26 cellular contexts compared by ENCODE assay signal in the genomic region with DNA sequence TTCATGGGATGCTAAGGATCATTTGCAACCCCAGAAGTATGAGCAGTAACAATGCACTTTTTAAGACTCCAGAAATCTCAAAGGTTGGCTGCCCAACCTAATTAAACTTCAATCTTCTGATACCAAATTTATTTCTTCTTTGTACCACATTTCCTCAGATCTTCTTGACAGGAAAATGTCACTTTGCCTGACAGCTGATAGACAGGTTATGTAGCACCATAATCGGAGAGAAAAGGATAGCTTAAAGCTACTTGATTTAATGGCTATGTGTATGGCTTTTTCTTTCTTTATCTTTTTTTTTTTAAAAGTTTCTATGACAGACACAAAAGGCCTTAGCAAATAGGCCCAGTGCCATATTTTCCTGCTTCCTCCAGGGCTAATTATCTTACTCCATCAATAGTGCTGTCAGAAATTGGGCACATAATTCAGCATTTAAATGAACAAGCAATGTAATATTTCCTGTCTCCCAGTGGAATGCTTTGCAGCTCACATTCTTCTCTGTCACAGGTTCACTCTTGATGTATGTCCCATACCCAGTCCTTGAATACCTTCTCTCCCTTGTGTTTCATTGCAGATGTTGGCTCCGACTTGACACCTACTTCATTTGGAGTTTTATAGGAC.
"Had no signal": no experiment of that assay in that cellular context is flagged by ENCODE, and none has a peak within 500 bp of the region (broad histone marks: within the 10 kb centered on the region; RNA-seq: fewer than 3 reads in every experiment).

No MANE protein-coding gene starts in this region.

- H3K4me2 ChIP-seq: hepatocyte had no signal

- H3K27me3 Mint-ChIP-seq: activated CD4-positive, alpha-beta memory T cell treated with anti-CD3 and anti-CD28 coated beads, Interleukin-2, amount 10 ng/mL, durations not matched to agents 7 days and 5 days; activated CD4-positive, alpha-beta T cell treated with anti-CD3 and anti-CD28 coated beads, Interleukin-2, amount 10 ng/mL, durations not matched to agents 24 days and 14 days; activated CD8-positive, alpha-beta memory T cell treated with anti-CD3 and anti-CD28 coated beads, Interleukin-2, amount 10 ng/mL, durations not matched to agents 7 days and 5 days; activated naive CD4-positive, alpha-beta T cell treated with anti-CD3 and anti-CD28 coated beads, Interleukin-2, amount 10 ng/mL, durations not matched to agents 7 days and 5 days; natural killer cell treated with Interleukin-12 subunit alpha and Interleukin-12 subunit beta and Interleukin-15 and Interleukin-18, amount 100 ng/mL, for 72 hours had no signal

- ATAC-seq: activated CD4-positive, CD25-positive, alpha-beta regulatory T cell treated with anti-CD3 and anti-CD28 coated beads, Interleukin-2, amount 50 U/mL, for 24 hours; activated CD8-positive, alpha-beta memory T cell treated with anti-CD3 and anti-CD28 coated beads, Interleukin-2, amount 10 ng/mL, durations not matched to agents 7 days and 5 days; left ventricle myocardium superior; natural killer cell treated with Interleukin-12 subunit alpha and Interleukin-12 subunit beta and Interleukin-15 and Interleukin-18, amount 100 ng/mL, for 72 hours had no signal

- H3K4me1 Mint-ChIP-seq: activated CD4-positive, alpha-beta memory T cell treated with anti-CD3 and anti-CD28 coated beads, Interleukin-2, amount 10 ng/mL, durations not matched to agents 7 days and 5 days; activated CD4-positive, alpha-beta T cell treated with anti-CD3 and anti-CD28 coated beads, Interleukin-2, amount 10 ng/mL, durations not matched to agents 24 days and 14 days; activated CD8-positive, alpha-beta memory T cell treated with anti-CD3 and anti-CD28 coated beads, Interleukin-2, amount 10 ng/mL, durations not matched to agents 7 days and 5 days; activated naive CD4-positive, alpha-beta T cell treated with anti-CD3 and anti-CD28 coated beads, Interleukin-2, amount 10 ng/mL, durations not matched to agents 7 days and 5 days had no signal

- H3K27ac ChIP-seq: brain microvascular endothelial cell, hepatocyte, neutrophil, ovary, prostate gland, right atrium auricular region, spleen, testis, VCaP had no signal

- H3K27me3 ChIP-seq: brain microvascular endothelial cell, hepatocyte, neutrophil, ovary, right atrium auricular region, spleen, testis had no signal

- DNase-seq: activated CD4-positive, alpha-beta memory T cell treated with anti-CD3 and anti-CD28 coated beads, Interleukin-2, amount 10 ng/mL, durations not matched to agents 7 days and 5 days; activated CD4-positive, alpha-beta T cell treated with anti-CD3 and anti-CD28 coated beads, Interleukin-2, amount 10 ng/mL, durations not matched to agents 24 days and 14 days; activated CD8-positive, alpha-beta memory T cell treated with anti-CD3 and anti-CD28 coated beads, Interleukin-2, amount 10 ng/mL, durations not matched to agents 7 days and 5 days; activated effector memory CD4-positive, alpha-beta T cell treated with anti-CD3 and anti-CD28 coated beads, Interleukin-2, amount 50 U/mL, for 16 hours; activated naive CD4-positive, alpha-beta T cell treated with anti-CD3 and anti-CD28 coated beads, Interleukin-2, amount 10 ng/mL, durations not matched to agents 7 days and 5 days; activated T-cell treated with anti-CD3 and anti-CD28 coated beads for 4 hours; amygdala; brain microvascular endothelial cell; caudate nucleus; dermis blood vessel endothelial cell; effector CD8-positive, alpha-beta T cell; foreskin melanocyte; left ventricle myocardium superior; ovary; spleen; stimulated activated CD4-positive, alpha-beta T cell treated with anti-CD3 and anti-CD28 coated beads, Interleukin-4, amount 100 ng/mL, for 1 hour; stimulated activated naive CD4-positive, alpha-beta T cell; testis had no signal

- H3K9me3 Mint-ChIP-seq: type B pancreatic cell had no signal

- H3K79me2 ChIP-seq: hepatocyte had no signal

- H3K9me3 ChIP-seq: neutrophil, ovary, prostate gland, right atrium auricular region, testis had no signal

- H3K4me3 ChIP-seq: hepatocyte, ovary, prostate gland, right atrium auricular region, spleen, testis had no signal

- H3K36me3 Mint-ChIP-seq: activated CD8-positive, alpha-beta memory T cell treated with anti-CD3 and anti-CD28 coated beads, Interleukin-2, amount 10 ng/mL, durations not matched to agents 7 days and 5 days; activated naive CD4-positive, alpha-beta T cell treated with anti-CD3 and anti-CD28 coated beads, Interleukin-2, amount 10 ng/mL, durations not matched to agents 7 days and 5 days had no signal

- H3K4me3 Mint-ChIP-seq: activated CD4-positive, alpha-beta memory T cell treated with anti-CD3 and anti-CD28 coated beads, Interleukin-2, amount 10 ng/mL, durations not matched to agents 7 days and 5 days; activated CD4-positive, alpha-beta T cell treated with anti-CD3 and anti-CD28 coated beads, Interleukin-2, amount 10 ng/mL, durations not matched to agents 24 days and 14 days; activated CD8-positive, alpha-beta memory T cell treated with anti-CD3 and anti-CD28 coated beads, Interleukin-2, amount 10 ng/mL, durations not matched to agents 7 days and 5 days; activated naive CD4-positive, alpha-beta T cell treated with anti-CD3 and anti-CD28 coated beads, Interleukin-2, amount 10 ng/mL, durations not matched to agents 7 days and 5 days; natural killer cell treated with Interleukin-12 subunit alpha and Interleukin-12 subunit beta and Interleukin-15 and Interleukin-18, amount 100 ng/mL, for 72 hours; type B pancreatic cell had no signal

- H3K36me3 ChIP-seq: brain microvascular endothelial cell, neutrophil, ovary, prostate gland, right atrium auricular region, spleen had no signal

- H3K4me1 ChIP-seq: prostate gland, right atrium auricular region, spleen, testis had no signal

- H3K27ac Mint-ChIP-seq: activated CD4-positive, alpha-beta memory T cell treated with anti-CD3 and anti-CD28 coated beads, Interleukin-2, amount 10 ng/mL, durations not matched to agents 7 days and 5 days; activated CD4-positive, alpha-beta T cell treated with anti-CD3 and anti-CD28 coated beads, Interleukin-2, amount 10 ng/mL, durations not matched to agents 24 days and 14 days; activated CD8-positive, alpha-beta memory T cell treated with anti-CD3 and anti-CD28 coated beads, Interleukin-2, amount 10 ng/mL, durations not matched to agents 7 days and 5 days; activated naive CD4-positive, alpha-beta T cell treated with anti-CD3 and anti-CD28 coated beads, Interleukin-2, amount 10 ng/mL, durations not matched to agents 7 days and 5 days; natural killer cell treated with Interleukin-12 subunit alpha and Interleukin-12 subunit beta and Interleukin-15 and Interleukin-18, amount 100 ng/mL, for 72 hours; type B pancreatic cell had no signal

- H2AFZ ChIP-seq: hepatocyte had no signal
